ENCODE assay signal across 9 cellular contexts in the genomic region with DNA sequence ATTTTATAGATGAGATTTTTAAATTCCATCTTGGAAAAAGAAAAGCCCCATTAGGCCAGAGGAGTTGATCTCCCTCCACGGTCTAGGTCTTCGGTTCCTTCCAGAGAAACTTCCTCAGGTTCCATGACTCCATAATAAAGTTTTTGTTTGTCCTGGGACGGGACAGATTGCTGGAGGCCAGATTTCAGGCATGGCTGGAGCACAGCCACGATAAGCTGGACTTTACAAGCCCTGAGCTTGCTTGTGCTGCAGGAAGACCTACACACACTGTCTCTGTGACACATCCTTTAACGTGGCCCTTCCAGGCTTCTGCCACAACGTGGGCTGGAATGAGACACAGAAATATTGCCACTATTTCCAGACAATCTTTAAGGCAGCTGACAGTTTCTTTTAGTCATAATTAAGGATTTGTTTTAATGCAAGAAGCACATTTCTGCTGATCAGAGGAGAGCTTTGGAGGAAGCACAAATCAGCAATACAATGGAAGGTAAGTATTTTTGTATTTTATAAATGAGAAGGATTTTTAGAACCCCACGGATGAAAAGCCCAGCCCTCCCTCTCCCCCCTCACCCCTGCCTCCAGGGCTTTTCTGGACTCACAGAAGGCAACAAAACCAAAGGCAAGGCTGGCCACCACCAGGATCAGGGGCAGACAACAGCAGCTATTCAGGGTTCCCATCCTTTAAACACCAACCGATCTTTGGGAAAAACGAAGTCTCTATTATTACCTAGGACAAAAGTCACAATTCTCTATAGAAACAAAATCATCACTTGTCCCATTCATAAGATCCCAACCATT. TPM values are rescaled to one million over a fixed set of nuclear protein-coding genes. Genes with fewer than 3 reads are reported as not detected.
DNase-seq lines count a peak whose midpoint lies in the region; ATAC-seq, FAIRE-seq and TF ChIP-seq lines count a peak whose summit lies in the region.
"Had no signal": no experiment of that assay in that cellular context is flagged by ENCODE, and none has a peak within 500 bp of the region (broad histone marks: within the 10 kb centered on the region; RNA-seq: fewer than 3 reads in every experiment).

No MANE protein-coding gene starts in this region.

- WGBS in prostate gland: 11% methylated on average over 9 of the region's 9 CpGs

- peaks cover 98% of the 10 kb centered on the region for H3K79me2 ChIP-seq in PC-9 (ENCODE audit: low read depth)

- H3K36me3 ChIP-seq in prostate gland: no peaks in the 10 kb centered on the region
- H3K36me3 ChIP-seq in PC-9 (ENCODE audit: low read depth): peaks cover 2% of the 10 kb centered on the region; the same call in 1 of the 2 replicates

- intact Hi-C loops in left ventricle myocardium superior (cut with micrococcal nuclease): loop anchor here (10.0 kb wide), 1 partner anchor 69 kb away; no protein-coding TSS in a partner anchor
- intact Hi-C loops in prostate gland (cut with DNase I): loop anchor here (5.0 to 10.0 kb wide), 3 partner anchors 157 to 548 kb away; no protein-coding TSS in a partner anchor
- intact Hi-C loops in PC-9 (cut with micrococcal nuclease; ENCODE audit: unreplicated experiment): no loop called here

- peak; percentile 88 for DNase-seq in EH (ENCODE audit: low read depth)
- peak; percentile 42 for DNase-seq in astrocyte of the spinal cord (ENCODE audit: low read depth, low spot score)
- DNase-seq in left ventricle myocardium superior: no peak
- peak; percentile 65 for DNase-seq in prostate gland (ENCODE audit: low spot score)
- DNase-seq in SIG-M5 treated with dmso at 0.1 percent for 504 hours (lab: John Stamatoyannopoulos, UW; ENCODE audit: unreplicated experiment): no peak
- DNase-seq in urothelium cell line (ENCODE audit: low spot score): no peak
- no peak for DNase-seq in RCC 7860 (ENCODE audit: low spot score)
- no peak for DNase-seq in PC-9

- H3K27me3 ChIP-seq in prostate gland (replicated peaks; ENCODE audit: insufficient read depth) (no peaks in the 10 kb centered on the region), PC-9 (ENCODE audit: insufficient read depth, low read depth) (no peaks in the 10 kb centered on the region)

- POLR2A ChIA-PET in PC-9 (lab: Charles Lee; ENCODE audit: unreplicated experiment): no interaction called here

- H4K20me1 ChIP-seq in PC-9 (ENCODE audit: insufficient read depth): peaks cover 65% of the 10 kb centered on the region

- FAIRE-seq in urothelium cell line (lab: Jason Lieb, UNC) (no peak), RCC 7860 (lab: Jason Lieb, UNC) (no peak)

- H3K27ac ChIP-seq in prostate gland (peak overlapping the region; percentile 96 to 99), PC-9 (no peak overlapping the region)

- 0 out of 2 replicates have a peak, but pooled peaks cover 4% of the 10 kb centered on the region for H3F3A ChIP-seq in PC-9 (ENCODE audit: insufficient read depth, low read depth)

- no peaks in the 10 kb centered on the region for H3K9me3 ChIP-seq in prostate gland
- no peaks in the 10 kb centered on the region for H3K9me3 ChIP-seq in PC-9 (ENCODE audit: insufficient read depth, low read depth)

- TF ChIP-seq CTCF in astrocyte of the spinal cord (IDR thresholded peaks at IDR 0.05; ENCODE audit: low read depth, low read length): no peak
- TF ChIP-seq CTCF in prostate gland (IDR thresholded peaks at IDR 0.05): no peak
- TF ChIP-seq CTCF in PC-9 (conservative IDR thresholded peaks at IDR 0.05): no peak

- H3K4me3 ChIP-seq in astrocyte of the spinal cord (ENCODE audit: low read depth, low read length): no peak overlapping the region
- H3K4me3 ChIP-seq in prostate gland: peak overlapping the region in 1 of 2 donors; percentile 1
- no peak overlapping the region for H3K4me3 ChIP-seq in PC-9

- CTCF ChIA-PET in PC-9 (lab: Charles Lee): no interaction called here

- peak; percentile 39 for ATAC-seq in left ventricle myocardium superior

- TF ChIP-seq POLR2A in prostate gland (IDR thresholded peaks at IDR 0.05): peak; percentile 8

- in situ Hi-C loops in astrocyte of the spinal cord (cut with HindIII; ENCODE audit: low sequenced_read_pairs): no loop called here

- no peak overlapping the region for H3K4me2 ChIP-seq in PC-9

- H3K9me2 ChIP-seq in PC-9 (ENCODE audit: insufficient read depth): no peaks in the 10 kb centered on the region

- no TSS peak for BruUV-seq in PC-9 (replicated peaks; lab: Mats Ljungman, UMichigan)

- H3K4me1 ChIP-seq in prostate gland (replicated peaks) (peaks cover 38% of the 10 kb centered on the region), PC-9 (replicated peaks; ENCODE audit: insufficient read depth) (peaks cover 21% of the 10 kb centered on the region)

- H2AFZ ChIP-seq in PC-9: no peak overlapping the region

RNA-seq across cellular contexts. Expression of a gene that starts 6.5 kb away (rescaled TPM):
- 29.3 TPM for total RNA-seq in left ventricle myocardium superior
- 10 to 100 TPM; 70.2 to 89.7 TPM for total RNA-seq in prostate gland
- total RNA-seq in PC-9 (2021): 60.5 and 64.4 TPM in 2 replicates
- total RNA-seq: OCI-LY7 had no signal

Comparison
In these comparisons a context has a peak if more than half of its experiments do, and no peak if none do; other contexts are left out.
1. DNase-seq: peak in EH (single experiment), astrocyte of the spinal cord (single experiment) and prostate gland (single experiment); none in left ventricle myocardium superior (single experiment), SIG-M5 treated with dmso at 0.1 percent for 504 hours (single experiment), urothelium cell line (single experiment), RCC 7860 (single experiment) and PC-9 (0 of 2).